Comparison of ENCODE assay signal across 1 cellular context in genomic region chr19:4641132-4641531, GRCh38.
TF ChIP-seq lines count a peak whose summit lies in the region.

No MANE protein-coding gene starts in this region.

TF ChIP-seq in GM12878, 131 proteins besides CTCF, POLR2A, EP300 and RAD21:
- TF ChIP-seq BCL3 (IDR thresholded peaks at IDR 0.05; ENCODE audit: borderline replicate concordance, insufficient read depth, low read depth, low read length, poor library complexity, severe bottlenecking) (no peak), ZSCAN29 (IDR thresholded peaks at IDR 0.05) (no peak), CHD1 (IDR thresholded peaks at IDR 0.05; ENCODE audit: low read depth, low read length) (no peak), NFIC (IDR thresholded peaks at IDR 0.05; ENCODE audit: low read depth, low read length) (no peak), RBBP5 (conservative IDR thresholded peaks at IDR 0.05) (no peak)
